Comparison of ENCODE assay signal across 8 cellular contexts in the genomic region with DNA sequence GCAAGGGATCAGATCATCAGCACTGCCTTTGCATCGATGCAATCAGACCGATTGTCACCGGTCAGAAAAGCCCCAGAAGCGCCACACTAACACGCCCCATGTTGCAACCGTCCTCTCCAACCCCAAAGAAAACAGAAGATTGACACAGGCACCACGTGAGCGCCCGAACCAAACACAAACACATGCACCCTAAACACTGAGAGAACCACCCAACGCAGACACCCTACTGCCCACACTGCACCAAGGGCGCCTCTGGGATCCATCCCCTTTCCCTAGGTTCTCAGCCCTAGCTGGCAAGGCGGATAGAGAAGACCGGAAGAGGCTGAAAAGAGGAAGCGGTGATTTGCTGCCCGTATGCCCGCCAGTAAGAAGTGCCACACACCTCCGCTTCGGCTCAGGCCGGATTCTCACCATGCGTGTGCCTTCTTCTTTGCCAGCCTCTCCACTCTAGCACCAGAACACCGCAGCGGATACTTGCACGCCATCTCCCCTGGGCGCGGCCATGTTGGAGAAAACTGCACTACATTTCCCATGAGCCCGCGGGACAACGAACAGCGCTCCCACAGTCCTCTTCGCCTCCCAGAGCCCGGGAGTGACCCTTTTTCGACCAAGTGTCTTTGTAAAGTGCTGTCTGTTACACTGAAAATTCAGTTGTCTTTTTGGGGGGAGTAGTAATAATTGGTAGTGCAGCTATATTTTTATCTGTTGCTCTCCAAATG. TPM values are rescaled to one million over a fixed set of nuclear protein-coding genes. Genes with fewer than 3 reads are reported as not detected.
DNase-seq lines count a peak whose midpoint lies in the region; ATAC-seq and TF ChIP-seq lines count a peak whose summit lies in the region.

A gene with protein sequence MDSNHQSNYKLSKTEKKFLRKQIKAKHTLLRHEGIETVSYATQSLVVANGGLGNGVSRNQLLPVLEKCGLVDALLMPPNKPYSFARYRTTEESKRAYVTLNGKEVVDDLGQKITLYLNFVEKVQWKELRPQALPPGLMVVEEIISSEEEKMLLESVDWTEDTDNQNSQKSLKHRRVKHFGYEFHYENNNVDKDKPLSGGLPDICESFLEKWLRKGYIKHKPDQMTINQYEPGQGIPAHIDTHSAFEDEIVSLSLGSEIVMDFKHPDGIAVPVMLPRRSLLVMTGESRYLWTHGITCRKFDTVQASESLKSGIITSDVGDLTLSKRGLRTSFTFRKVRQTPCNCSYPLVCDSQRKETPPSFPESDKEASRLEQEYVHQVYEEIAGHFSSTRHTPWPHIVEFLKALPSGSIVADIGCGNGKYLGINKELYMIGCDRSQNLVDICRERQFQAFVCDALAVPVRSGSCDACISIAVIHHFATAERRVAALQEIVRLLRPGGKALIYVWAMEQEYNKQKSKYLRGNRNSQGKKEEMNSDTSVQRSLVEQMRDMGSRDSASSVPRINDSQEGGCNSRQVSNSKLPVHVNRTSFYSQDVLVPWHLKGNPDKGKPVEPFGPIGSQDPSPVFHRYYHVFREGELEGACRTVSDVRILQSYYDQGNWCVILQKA (minus strand): TSS at position 517 of the 719 bp plus-strand sequence. CDS start 4,842 bp downstream, outside the sequence.

- peak within 1 kb of the TSS; percentile 95 for H2AFZ ChIP-seq in fibroblast of lung (ENCODE audit: low read length)

- POLR2A ChIA-PET in Panc1 (lab: Charles Lee), result no interaction called here

- peak within 1 kb of the TSS; percentile 92 for H3K4me2 ChIP-seq in fibroblast of lung (ENCODE audit: extremely low read depth, insufficient read depth, low read length)

- intact Hi-C loops in Panc1 (cut with micrococcal nuclease; ENCODE audit: unreplicated experiment), result no loop called here

- no peak for TF ChIP-seq CTCF in Panc1 (IDR thresholded peaks at IDR 0.05)
- TF ChIP-seq CTCF in fibroblast of lung (conservative IDR thresholded peaks at IDR 0.05 in 1 of 2, IDR thresholded peaks at IDR 0.05 in 1 of 2; ENCODE audit: low read depth in 1 of 2, low read length in 2 of 2), result no peak

- ATAC-seq in GM21526 (IDR thresholded peaks at IDR 0.05; ENCODE audit: low FRiP score, unreplicated experiment), result peak; percentile 71
- peak; percentile 86 for ATAC-seq in Panc1
- peak; percentile 88 to 93 for ATAC-seq in activated T-cell treated with anti-CD3 and anti-CD28 coated beads, Interleukin-2, amount 50 U/mL, for 72 hours (replicated peaks in 1 of 2)
- ATAC-seq in natural killer cell treated with Interleukin-12 subunit alpha and Interleukin-12 subunit beta and Interleukin-15 and Interleukin-18, amount 100 ng/mL, for 72 hours, result peak; percentile 94 to 95

- H3K9ac ChIP-seq in fibroblast of lung (ENCODE audit: insufficient read depth, low read length), result peak within 1 kb of the TSS; percentile 21

- H3K27ac ChIP-seq in Panc1 (ENCODE audit: low read length), result peak within 1 kb of the TSS; percentile 94
- peak within 1 kb of the TSS; percentile 73 for H3K27ac ChIP-seq in fibroblast of lung (ENCODE audit: insufficient read depth, low read length)

- H3K27me3 ChIP-seq in Panc1 (ENCODE audit: control insufficient read depth, insufficient read depth, low read length) (no peaks in the 10 kb centered on the region), fibroblast of lung (ENCODE audit: control insufficient read depth, insufficient read depth, low read length) (no peaks in the 10 kb centered on the region)

- H3K9me3 ChIP-seq in Panc1 (ENCODE audit: control insufficient read depth, insufficient read depth, low read depth, low read length) (no peaks in the 10 kb centered on the region), fibroblast of lung (ENCODE audit: control insufficient read depth, insufficient read depth, low read depth, low read length) (no peaks in the 10 kb centered on the region)

- no TSS peak for BruUV-seq in Panc1 (replicated peaks; lab: Mats Ljungman, UMichigan)

- peaks cover 3% of the 10 kb centered on the region for H3K79me2 ChIP-seq in fibroblast of lung (ENCODE audit: control insufficient read depth, insufficient read depth, low read length)

- no peaks in the 10 kb centered on the region for H3K9me3 Mint-ChIP-seq in activated T-cell treated with anti-CD3 and anti-CD28 coated beads, Interleukin-2, amount 50 U/mL, for 72 hours
- no peaks in the 10 kb centered on the region for H3K9me3 Mint-ChIP-seq in natural killer cell treated with Interleukin-12 subunit alpha and Interleukin-12 subunit beta and Interleukin-15 and Interleukin-18, amount 100 ng/mL, for 72 hours

- peak within 1 kb of the TSS; percentile 84 to 88 for H3K4me3 ChIP-seq in Panc1 (ENCODE audit: low read depth in 2 of 2, low read length in 2 of 2)
- H3K4me3 ChIP-seq in fibroblast of lung (replicated peaks in 1 of 4; ENCODE audit: control extremely low read depth in 1 of 4, insufficient read depth in 1 of 4, low read depth in 3 of 4, low read length in 4 of 4), result peak within 1 kb of the TSS; percentile 53 to 93 (median 76)

- no peaks in the 10 kb centered on the region for H3K36me3 ChIP-seq in Panc1 (ENCODE audit: control insufficient read depth, insufficient read depth, low read length)
- H3K36me3 ChIP-seq in fibroblast of lung (ENCODE audit: control insufficient read depth, insufficient read depth, low read length), result no peaks in the 10 kb centered on the region

- DNase-seq in DMS153 (lab: John Stamatoyannopoulos, UW), result peak; percentile 32
- DNase-seq in HuH-7.5 (ENCODE audit: low spot score), result peak; percentile 45
- DNase-seq in Panc1 (ENCODE audit: low read depth, low spot score), result peak; percentile 54
- peak; percentile 82 to 86 for DNase-seq in activated T-cell treated with anti-CD3 and anti-CD28 coated beads, Interleukin-2, amount 50 U/mL, for 72 hours
- peak; percentile 62 to 63 for DNase-seq in fibroblast of lung (ENCODE audit: low read depth in 2 of 2)
- peak; percentile 79 for DNase-seq in natural killer cell treated with Interleukin-12 subunit alpha and Interleukin-12 subunit beta and Interleukin-15 and Interleukin-18, amount 100 ng/mL, for 72 hours (ENCODE audit: low spot score)
- peak; percentile 79 for DNase-seq in stimulated activated naive CD4-positive, alpha-beta T cell treated with Interleukin-2 at 50 U/mL for 16 hours (lab: John Stamatoyannopoulos, UW)

- H3K27me3 Mint-ChIP-seq in activated T-cell treated with anti-CD3 and anti-CD28 coated beads, Interleukin-2, amount 50 U/mL, for 72 hours (ENCODE audit: low read depth), result no peaks in the 10 kb centered on the region
- peaks cover 3% of the 10 kb centered on the region in 2 donors for H3K27me3 Mint-ChIP-seq in natural killer cell treated with Interleukin-12 subunit alpha and Interleukin-12 subunit beta and Interleukin-15 and Interleukin-18, amount 100 ng/mL, for 72 hours

- peaks cover 0 to 1% of the 10 kb centered on the region in 2 donors for H3K36me3 Mint-ChIP-seq in activated T-cell treated with anti-CD3 and anti-CD28 coated beads, Interleukin-2, amount 50 U/mL, for 72 hours (ENCODE audit: insufficient read depth in 2 of 2)
- no peaks in the 10 kb centered on the region for H3K36me3 Mint-ChIP-seq in natural killer cell treated with Interleukin-12 subunit alpha and Interleukin-12 subunit beta and Interleukin-15 and Interleukin-18, amount 100 ng/mL, for 72 hours

- peak within 1 kb of the TSS; percentile 87 to 95 for H3K4me3 Mint-ChIP-seq in activated T-cell treated with anti-CD3 and anti-CD28 coated beads, Interleukin-2, amount 50 U/mL, for 72 hours
- H3K4me3 Mint-ChIP-seq in natural killer cell treated with Interleukin-12 subunit alpha and Interleukin-12 subunit beta and Interleukin-15 and Interleukin-18, amount 100 ng/mL, for 72 hours, result peak within 1 kb of the TSS; percentile 91

- H3K4me1 Mint-ChIP-seq in activated T-cell treated with anti-CD3 and anti-CD28 coated beads, Interleukin-2, amount 50 U/mL, for 72 hours (ENCODE audit: low read depth), result peaks cover 55% of the 10 kb centered on the region
- H3K4me1 Mint-ChIP-seq in natural killer cell treated with Interleukin-12 subunit alpha and Interleukin-12 subunit beta and Interleukin-15 and Interleukin-18, amount 100 ng/mL, for 72 hours (ENCODE audit: low read depth in 2 of 2), result peaks cover 26 to 40% of the 10 kb centered on the region in 2 donors

- in situ Hi-C loops in Panc1 (cut with HindIII; ENCODE audit: low pct_unique_long_range_greater_than_20kb, low sequenced_read_pairs), result no loop called here

- peaks cover 37% of the 10 kb centered on the region for H3K4me1 ChIP-seq in Panc1 (ENCODE audit: control insufficient read depth, insufficient read depth, low read length)
- H3K4me1 ChIP-seq in fibroblast of lung (ENCODE audit: control insufficient read depth, extremely low read depth, insufficient read depth, low read length), result peaks cover 9% of the 10 kb centered on the region

- CTCF ChIA-PET in Panc1 (lab: Charles Lee), result interaction anchor here (0.5 kb wide), 1 partner anchor 703 kb away, joined by 6 read pairs; no protein-coding TSS in a partner anchor

- H4K20me1 ChIP-seq in fibroblast of lung (ENCODE audit: control insufficient read depth, extremely low read depth, insufficient read depth, low read length), result no peaks in the 10 kb centered on the region

- peak within 1 kb of the TSS; percentile 76 for H3K27ac Mint-ChIP-seq in activated T-cell treated with anti-CD3 and anti-CD28 coated beads, Interleukin-2, amount 50 U/mL, for 72 hours
- H3K27ac Mint-ChIP-seq in natural killer cell treated with Interleukin-12 subunit alpha and Interleukin-12 subunit beta and Interleukin-15 and Interleukin-18, amount 100 ng/mL, for 72 hours, result peak within 1 kb of the TSS; percentile 84 to 92

RNA-seq across cellular contexts. Expression of the gene that starts here (rescaled TPM):
- total RNA-seq in Panc1 (2021; ENCODE audit: unreplicated experiment) (9.1 TPM), fibroblast of lung (8.0 and 11.7 TPM in 2 replicates)
- polyA plus RNA-seq in Panc1 (2012; ENCODE audit: insufficient read length), result 4.7 TPM
- total RNA-seq in activated T-cell treated with anti-CD3 and anti-CD28 coated beads, Interleukin-2, amount 50 U/mL, for 72 hours, result 10 to 100 TPM; 12.8 TPM
- polyA plus RNA-seq in fibroblast of lung, result 8.3 and 8.6 TPM in 2 replicates
- 5.9 and 6.0 TPM in 2 replicates for polyA plus RNA-seq in fibroblast of lung (2012)
- 0.90 and 2.6 TPM in 2 replicates for polyA minus RNA-seq in fibroblast of lung (ENCODE audit: low replicate concordance)
- total RNA-seq in natural killer cell treated with Interleukin-12 subunit alpha and Interleukin-12 subunit beta and Interleukin-15 and Interleukin-18, amount 100 ng/mL, for 72 hours, result 1 to 10 TPM; 8.5 to 9.3 TPM

Comparison
In these comparisons a context has a peak if more than half of its experiments do, and no peak if none do; other contexts are left out.
1. Peak in every context shown above with its lines: DNase-seq, ATAC-seq, H3K4me3 ChIP-seq and H3K27ac ChIP-seq.
2. DNase-seq: peak in every context shown above with its lines; median percentile 84 in activated T-cell treated with anti-CD3 and anti-CD28 coated beads, Interleukin-2, amount 50 U/mL, for 72 hours; 79 in natural killer cell treated with Interleukin-12 subunit alpha and Interleukin-12 subunit beta and Interleukin-15 and Interleukin-18, amount 100 ng/mL, for 72 hours; 79 in stimulated activated naive CD4-positive, alpha-beta T cell treated with Interleukin-2 at 50 U/mL for 16 hours; 62 in fibroblast of lung; 54 in Panc1; 45 in HuH-7.5; 32 in DMS153.